ENCODE assay signal across 8 cellular contexts in the genomic region with DNA sequence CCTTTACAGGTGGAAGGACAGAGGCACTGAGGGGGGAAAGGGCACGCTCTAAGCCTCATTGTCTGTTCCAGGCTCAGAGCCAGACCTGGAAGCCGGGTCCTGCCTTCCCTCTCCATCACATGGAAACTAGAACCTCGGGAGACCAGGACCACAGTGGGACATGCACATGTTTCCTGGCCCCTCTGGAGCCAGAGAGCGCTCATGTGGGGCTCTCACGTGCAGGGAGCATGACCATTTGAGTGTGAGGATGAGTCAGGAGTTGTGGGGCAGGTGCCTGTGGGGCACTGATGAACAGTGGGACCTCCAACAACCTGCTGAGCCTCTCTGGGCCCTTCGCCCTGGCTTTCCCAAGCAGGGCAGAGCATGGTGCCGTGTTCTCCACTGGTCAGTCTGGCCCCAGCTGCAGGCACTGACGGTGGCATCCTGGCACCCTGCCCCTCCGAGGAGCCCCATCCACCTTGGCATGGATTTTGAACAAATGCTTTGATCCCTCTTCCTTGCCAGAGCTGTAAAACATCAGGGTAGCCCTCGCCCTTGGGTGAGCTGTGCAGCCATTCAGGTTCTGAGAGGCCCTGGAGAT.
"Had no signal": no experiment of that assay in that cellular context is flagged by ENCODE, and none has a peak within 500 bp of the region (broad histone marks: within the 10 kb centered on the region; RNA-seq: fewer than 3 reads in every experiment).

No MANE protein-coding gene starts in this region.

- ATAC-seq: left colon, mucosa of descending colon had no signal

- H3K27me3 ChIP-seq: ovary, sigmoid colon, stomach had no signal

- H3K9me3 ChIP-seq: mucosa of descending colon, ovary, sigmoid colon, stomach, thoracic aorta had no signal

- DNase-seq: ovary, sigmoid colon, stomach had no signal

- H3K4me3 Mint-ChIP-seq: brain had no signal

- H3K27ac ChIP-seq: epithelial cell of prostate, ovary, stomach, thoracic aorta had no signal

- H3K36me3 ChIP-seq: ovary, stomach had no signal

- H3K4me1 Mint-ChIP-seq: brain had no signal

- H3K4me3 ChIP-seq: mucosa of descending colon, ovary, sigmoid colon, stomach, thoracic aorta had no signal
